9 cellular contexts compared by ENCODE assay signal in genomic region chr5:112174959-112175594, GRCh38.
DNase-seq lines count a peak whose midpoint lies in the region; ATAC-seq, FAIRE-seq and TF ChIP-seq lines count a peak whose summit lies in the region.
"Had no signal": no experiment of that assay in that cellular context is flagged by ENCODE, and none has a peak within 500 bp of the region (broad histone marks: within the 10 kb centered on the region; RNA-seq: fewer than 3 reads in every experiment).

No MANE protein-coding gene starts in this region.

- no peaks in the 10 kb centered on the region for H3K9me3 ChIP-seq in SU-DHL-6 (ENCODE audit: insufficient read depth, low read length)
- no peaks in the 10 kb centered on the region for H3K9me3 ChIP-seq in endodermal cell (ENCODE audit: control insufficient read depth, low read length)

- ATAC-seq in HG02759 (IDR thresholded peaks at IDR 0.05; ENCODE audit: unreplicated experiment) (peak; percentile 81), HG03039 (IDR thresholded peaks at IDR 0.05; ENCODE audit: unreplicated experiment) (no peak)

- H3K9me2 ChIP-seq in SU-DHL-6 (replicated peaks; ENCODE audit: insufficient read depth, low read length) = no peaks in the 10 kb centered on the region

- no peaks in the 10 kb centered on the region for H3K79me2 ChIP-seq in SU-DHL-6 (ENCODE audit: insufficient read depth, low read length)

- no peak overlapping the region for H3K4me3 Mint-ChIP-seq in endodermal cell
- H3K4me3 Mint-ChIP-seq: IgD-negative memory B cell had no signal

- H3K4me1 ChIP-seq in endodermal cell (ENCODE audit: control insufficient read depth, insufficient read depth, low read length) = no peaks in the 10 kb centered on the region

- peak; percentile 34 for DNase-seq in AG08396 (ENCODE audit: low spot score)
- DNase-seq in GM12892 (ENCODE audit: insufficient read length) = no peak
- peak; percentile 57 for DNase-seq in NCI-H1092 treated with DMSO at 0.1 percent for 48 hours (lab: John Stamatoyannopoulos, UW)
- peak; percentile 65 for DNase-seq in endodermal cell
- peak; percentile 60 for DNase-seq in midbrain (lab: John Stamatoyannopoulos, UW)

- peak overlapping the region; percentile 68 for H2AFZ ChIP-seq in SU-DHL-6 (ENCODE audit: low read depth, low read length, severe bottlenecking)

- H3K9ac ChIP-seq in SU-DHL-6 (ENCODE audit: low read length) (no peak overlapping the region), endodermal cell (ENCODE audit: extremely low read depth, low read length, poor library complexity, severe bottlenecking) (no peak overlapping the region)

- TF ChIP-seq POLR2A in GM12892 (IDR thresholded peaks at IDR 0.05; ENCODE audit: low read depth, low read length) = no peak

- peak overlapping the region; percentile 21 for H3K4me2 ChIP-seq in SU-DHL-6 (ENCODE audit: low read depth, low read length, poor library complexity, severe bottlenecking)

- H3K4me3 ChIP-seq in SU-DHL-6 (ENCODE audit: insufficient read depth, low read length, poor library complexity, severe bottlenecking) (no peak overlapping the region), endodermal cell (ENCODE audit: low read length) (no peak overlapping the region)

- H3K36me3 ChIP-seq in SU-DHL-6 (ENCODE audit: low read length) (no peaks in the 10 kb centered on the region), endodermal cell (ENCODE audit: control insufficient read depth, insufficient read depth, low read length) (no peaks in the 10 kb centered on the region)

- H4K20me1 ChIP-seq in SU-DHL-6 (ENCODE audit: low read depth, low read length) = no peaks in the 10 kb centered on the region; the same call in 1 of the 2 replicates

- peak; percentile 53 for TF ChIP-seq CTCF in SU-DHL-6 (IDR thresholded peaks at IDR 0.05; ENCODE audit: insufficient read depth, low read length, poor library complexity, severe bottlenecking)
- TF ChIP-seq CTCF in endodermal cell (conservative IDR thresholded peaks at IDR 0.05) = peak; percentile 90

- H3K27me3 ChIP-seq in SU-DHL-6 (ENCODE audit: low read length) (no peaks in the 10 kb centered on the region), endodermal cell (ENCODE audit: control insufficient read depth, insufficient read depth, low read length, poor library complexity, severe bottlenecking) (no peaks in the 10 kb centered on the region)

- 39% methylated on average over 5 of the region's 8 CpGs; no CpG with 5 or more reads in 1 of the 2 experiments for WGBS in endodermal cell (ENCODE audit: insufficient coverage in 1 of 2, insufficient read length in 1 of 2), 2 experiments

- H3F3A ChIP-seq in SU-DHL-6 (ENCODE audit: insufficient read depth) = peaks cover under 1% of the 10 kb centered on the region; the same call in 1 of the 2 replicates

- H3K36me3 Mint-ChIP-seq in endodermal cell (ENCODE audit: low read depth) = peaks cover 1% of the 10 kb centered on the region
- H3K36me3 Mint-ChIP-seq: IgD-negative memory B cell had no signal

- H3K27me3 Mint-ChIP-seq in endodermal cell (ENCODE audit: insufficient read depth) = peaks cover 2% of the 10 kb centered on the region
- H3K27me3 Mint-ChIP-seq: IgD-negative memory B cell had no signal

- no peak overlapping the region for H3K27ac ChIP-seq in SU-DHL-6 (ENCODE audit: low read depth, low read length)
- H3K27ac ChIP-seq in endodermal cell (ENCODE audit: low read depth, low read length) = no peak overlapping the region

- no peaks in the 10 kb centered on the region for H3K9me3 Mint-ChIP-seq in endodermal cell
- H3K9me3 Mint-ChIP-seq: IgD-negative memory B cell had no signal

- no peak overlapping the region for H3K27ac Mint-ChIP-seq in endodermal cell
- H3K27ac Mint-ChIP-seq: IgD-negative memory B cell had no signal

- FAIRE-seq in GM12892 (lab: Jason Lieb, UNC) = peak; percentile 42

- H3K4me1 Mint-ChIP-seq in endodermal cell = peaks cover 11% of the 10 kb centered on the region
